Comparison of ENCODE assay signal across 23 cellular contexts in the genomic region with DNA sequence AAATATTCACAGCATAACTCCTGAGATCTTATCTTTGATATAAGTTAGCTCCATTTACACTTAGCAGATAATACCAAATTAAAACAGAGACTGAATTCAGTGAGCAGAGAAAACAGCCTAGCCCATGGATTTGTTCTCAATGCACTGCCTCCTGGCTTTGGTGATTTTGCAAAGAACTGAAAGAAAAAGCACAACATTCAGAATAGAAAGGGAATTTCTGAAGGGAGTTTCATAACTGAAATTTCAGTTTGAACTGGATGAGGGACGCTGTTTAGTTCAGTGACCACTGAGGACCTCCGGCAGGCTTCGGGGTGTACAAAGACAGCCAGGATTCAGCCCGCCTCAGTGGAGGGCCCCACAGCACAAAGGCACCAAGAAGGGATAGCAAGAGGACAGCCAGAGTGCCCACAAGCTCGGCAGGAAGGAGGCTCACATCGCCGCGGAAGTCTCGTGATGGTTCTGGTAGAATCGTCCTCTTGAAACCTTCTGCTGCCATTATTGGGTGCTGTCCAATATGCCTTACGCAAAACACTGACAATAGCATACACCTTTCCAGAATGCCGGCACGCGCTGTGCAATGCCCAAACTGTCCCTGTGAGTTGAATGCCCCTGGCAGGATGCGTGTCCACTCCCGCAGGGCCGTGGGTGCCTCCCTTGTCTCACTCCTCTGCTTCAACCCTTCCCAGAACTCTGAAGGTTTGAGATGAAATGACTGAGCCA.
"Had no signal": no experiment of that assay in that cellular context is flagged by ENCODE, and none has a peak within 500 bp of the region (broad histone marks: within the 10 kb centered on the region; RNA-seq: fewer than 3 reads in every experiment).

No MANE protein-coding gene starts in this region.

- H3K27ac ChIP-seq: body of pancreas, ovary, skin epidermis, tibial artery, WERI-Rb-1 had no signal

- H3K9me3 Mint-ChIP-seq: activated CD4-positive, alpha-beta memory T cell treated with anti-CD3 and anti-CD28 coated beads for 36 hours; activated naive CD4-positive, alpha-beta T cell treated with anti-CD3 and anti-CD28 coated beads, Interleukin-2, amount 50 U/mL, for 24 hours; activated T-cell treated with anti-CD3 and anti-CD28 coated beads, Interleukin-2, amount 50 U/mL, for 72 hours; memory B cell; natural killer cell treated with Interleukin-12 subunit alpha and Interleukin-12 subunit beta and Interleukin-15 and Interleukin-18, amount 100 ng/mL, for 72 hours; stimulated activated effector memory CD8-positive, alpha-beta T cell treated with anti-CD3 and anti-CD28 coated beads, Interleukin-12 subunit alpha, Interleukin-12 subunit beta, amount 100 ng/mL, for 72 hours; stimulated activated naive CD8-positive, alpha-beta T cell treated with anti-CD3 and anti-CD28 coated beads, Interleukin-15, amount 100 ng/mL, for 72 hours had no signal

- DNase-seq: activated CD4-positive, alpha-beta memory T cell treated with anti-CD3 and anti-CD28 coated beads for 36 hours; activated CD4-positive, alpha-beta T cell treated with anti-CD3 and anti-CD28 coated beads for 36 hours; activated effector memory CD4-positive, alpha-beta T cell treated with anti-CD3 and anti-CD28 coated beads, Interleukin-2, amount 50 U/mL, for 16 hours; activated T-cell treated with anti-CD3 and anti-CD28 coated beads, Interleukin-2, amount 50 U/mL, for 72 hours; anterior cingulate cortex; body of pancreas; effector memory CD4-positive, alpha-beta T cell; foreskin melanocyte; left cardiac atrium; right cardiac atrium; stimulated activated CD4-positive, alpha-beta T cell treated with anti-CD3 and anti-CD28 coated beads, Interleukin-2, amount 100 ng/mL, for 24 hours; stimulated activated naive CD8-positive, alpha-beta T cell treated with anti-CD3 and anti-CD28 coated beads, Interleukin-15, amount 100 ng/mL, for 72 hours; tibial artery; WERI-Rb-1 had no signal

- H3K9me3 ChIP-seq: body of pancreas, ovary, tibial artery had no signal

- H3K27me3 ChIP-seq: body of pancreas, ovary had no signal

- H3K27ac Mint-ChIP-seq: activated CD4-positive, alpha-beta memory T cell treated with anti-CD3 and anti-CD28 coated beads for 36 hours; activated CD4-positive, alpha-beta T cell treated with anti-CD3 and anti-CD28 coated beads for 36 hours; activated naive CD4-positive, alpha-beta T cell treated with anti-CD3 and anti-CD28 coated beads, Interleukin-2, amount 50 U/mL, for 24 hours; activated T-cell treated with anti-CD3 and anti-CD28 coated beads, Interleukin-2, amount 50 U/mL, for 72 hours; memory B cell; natural killer cell treated with Interleukin-12 subunit alpha and Interleukin-12 subunit beta and Interleukin-15 and Interleukin-18, amount 100 ng/mL, for 72 hours; stimulated activated effector memory CD8-positive, alpha-beta T cell treated with anti-CD3 and anti-CD28 coated beads, Interleukin-12 subunit alpha, Interleukin-12 subunit beta, amount 100 ng/mL, for 72 hours; stimulated activated naive CD8-positive, alpha-beta T cell treated with anti-CD3 and anti-CD28 coated beads, Interleukin-15, amount 100 ng/mL, for 72 hours had no signal

- FAIRE-seq: islet of Langerhans, TTC549 had no signal

- ATAC-seq: activated CD4-positive, alpha-beta T cell treated with anti-CD3 and anti-CD28 coated beads for 36 hours; activated T-cell treated with anti-CD3 and anti-CD28 coated beads, Interleukin-2, amount 50 U/mL, for 72 hours; body of pancreas; esophagus mucosa; left cardiac atrium; natural killer cell treated with Interleukin-12 subunit alpha and Interleukin-12 subunit beta and Interleukin-15 and Interleukin-18, amount 100 ng/mL, for 72 hours; right cardiac atrium; stimulated activated effector memory CD8-positive, alpha-beta T cell treated with anti-CD3 and anti-CD28 coated beads, Interleukin-12 subunit alpha, Interleukin-12 subunit beta, amount 100 ng/mL, for 72 hours; stimulated activated naive CD8-positive, alpha-beta T cell treated with anti-CD3 and anti-CD28 coated beads, Interleukin-15, amount 100 ng/mL, for 72 hours had no signal

- H3K4me1 ChIP-seq: body of pancreas, tibial artery had no signal

- H3K36me3 Mint-ChIP-seq: activated CD4-positive, alpha-beta memory T cell treated with anti-CD3 and anti-CD28 coated beads for 36 hours; activated naive CD4-positive, alpha-beta T cell treated with anti-CD3 and anti-CD28 coated beads, Interleukin-2, amount 50 U/mL, for 24 hours; memory B cell; natural killer cell treated with Interleukin-12 subunit alpha and Interleukin-12 subunit beta and Interleukin-15 and Interleukin-18, amount 100 ng/mL, for 72 hours; stimulated activated effector memory CD8-positive, alpha-beta T cell treated with anti-CD3 and anti-CD28 coated beads, Interleukin-12 subunit alpha, Interleukin-12 subunit beta, amount 100 ng/mL, for 72 hours had no signal

- H3K4me3 Mint-ChIP-seq: activated CD4-positive, alpha-beta memory T cell treated with anti-CD3 and anti-CD28 coated beads for 36 hours; activated CD4-positive, alpha-beta T cell treated with anti-CD3 and anti-CD28 coated beads for 36 hours; activated naive CD4-positive, alpha-beta T cell treated with anti-CD3 and anti-CD28 coated beads, Interleukin-2, amount 50 U/mL, for 24 hours; activated T-cell treated with anti-CD3 and anti-CD28 coated beads, Interleukin-2, amount 50 U/mL, for 72 hours; memory B cell; natural killer cell treated with Interleukin-12 subunit alpha and Interleukin-12 subunit beta and Interleukin-15 and Interleukin-18, amount 100 ng/mL, for 72 hours; stimulated activated effector memory CD8-positive, alpha-beta T cell treated with anti-CD3 and anti-CD28 coated beads, Interleukin-12 subunit alpha, Interleukin-12 subunit beta, amount 100 ng/mL, for 72 hours; stimulated activated naive CD8-positive, alpha-beta T cell treated with anti-CD3 and anti-CD28 coated beads, Interleukin-15, amount 100 ng/mL, for 72 hours had no signal

- H3K4me1 Mint-ChIP-seq: activated naive CD4-positive, alpha-beta T cell treated with anti-CD3 and anti-CD28 coated beads, Interleukin-2, amount 50 U/mL, for 24 hours had no signal

- H3K36me3 ChIP-seq: ovary, tibial artery, WERI-Rb-1 had no signal

- H3K4me3 ChIP-seq: body of pancreas, ovary, skin epidermis, tibial artery had no signal
